Comparison of ENCODE assay signal across 1 cellular context in genomic region chr13:73602295-73602694, GRCh38.
TF ChIP-seq lines count a peak whose summit lies in the region.

No MANE protein-coding gene starts in this region.

TF ChIP-seq in H1, 55 proteins besides CTCF, POLR2A, EP300 and RAD21 (continued from another document):
- TF ChIP-seq, protein P1, sequence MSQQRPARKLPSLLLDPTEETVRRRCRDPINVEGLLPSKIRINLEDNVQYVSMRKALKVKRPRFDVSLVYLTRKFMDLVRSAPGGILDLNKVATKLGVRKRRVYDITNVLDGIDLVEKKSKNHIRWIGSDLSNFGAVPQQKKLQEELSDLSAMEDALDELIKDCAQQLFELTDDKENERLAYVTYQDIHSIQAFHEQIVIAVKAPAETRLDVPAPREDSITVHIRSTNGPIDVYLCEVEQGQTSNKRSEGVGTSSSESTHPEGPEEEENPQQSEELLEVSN (IDR thresholded peaks at IDR 0.05) = no peak
- TF ChIP-seq SIX5 (IDR thresholded peaks at IDR 0.05; ENCODE audit: low read depth, low read length) = 0 out of 2 replicates have a peak, but pooled peaks have one; percentile 19
TF ChIP-seq in H1: peak in this region for 2.
